ENCODE assay signal across 1 cellular context in genomic region chr16:88972349-88972748, GRCh38.
TF ChIP-seq lines count a peak whose summit lies in the region.

No MANE protein-coding gene starts in this region.

TF ChIP-seq in HepG2, 621 proteins besides CTCF, POLR2A, EP300 and RAD21 (continued from another document):
- TF ChIP-seq KIAA2018 (CRISPR knock-in tag; IDR thresholded peaks at IDR 0.05; ENCODE audit: borderline replicate concordance) (no peak), ZNF557 (CRISPR knock-in tag; IDR thresholded peaks at IDR 0.05) (no peak), MTA3 (CRISPR knock-in tag; IDR thresholded peaks at IDR 0.05) (no peak)
TF ChIP-seq in HepG2: peak in this region for 0.
